ENCODE assay signal across 8 cellular contexts in genomic region chr16:14923394-14924088, GRCh38. TPM values are rescaled to one million over a fixed set of nuclear protein-coding genes. Genes with fewer than 3 reads are reported as not detected.
DNase-seq lines count a peak whose midpoint lies in the region; ATAC-seq and TF ChIP-seq lines count a peak whose summit lies in the region.
"Not testable (repeated sequence)": the region's sequence is repeated elsewhere in the genome, so short reads cannot be mapped to it uniquely, and the experiment has no call there.

No MANE protein-coding gene starts in this region.

- TF ChIP-seq CTCF in mammary epithelial cell (conservative IDR thresholded peaks at IDR 0.05 in 1 of 2, IDR thresholded peaks at IDR 0.05 in 1 of 2; ENCODE audit: extremely low read depth in 1 of 2, insufficient read depth in 1 of 2, low read depth in 1 of 2, low read length in 2 of 2); left lung (IDR thresholded peaks at IDR 0.05); spleen (IDR thresholded peaks at IDR 0.05 in 8 of 11, conservative IDR thresholded peaks at IDR 0.05 in 3 of 11): not testable (repeated sequence)

- H2AFZ ChIP-seq in Karpas-422 (ENCODE audit: low read length); mammary epithelial cell (ENCODE audit: low read depth, low read length): not testable (repeated sequence)

- not testable (repeated sequence) for H3K4me2 ChIP-seq in Karpas-422 (ENCODE audit: low read depth, low read length, poor library complexity, severe bottlenecking); mammary epithelial cell (ENCODE audit: insufficient read depth, low read depth, low read length)

- not testable (repeated sequence) for H3K27ac ChIP-seq in Karpas-422 (ENCODE audit: low read length); mammary epithelial cell (ENCODE audit: insufficient read depth, low read depth, low read length); left lung; spleen

- H3K79me2 ChIP-seq in Karpas-422 (ENCODE audit: low read length); mammary epithelial cell (ENCODE audit: insufficient read depth, low read length): not testable (repeated sequence)

- peak; percentile 34 for DNase-seq in Karpas-422
- DNase-seq in mammary epithelial cell, result not testable (repeated sequence)
- DNase-seq in Right ventricle myocardium inferior (ENCODE audit: missing footprints), result peak; percentile 68
- peak; percentile 32 to 75 for DNase-seq in left lung
- peak; percentile 45 for DNase-seq in mesenteric fat pad (ENCODE audit: low spot score)
- DNase-seq in posterior vena cava (ENCODE audit: low spot score), result peak; percentile 73
- peak; percentile 52 for DNase-seq in spleen
- DNase-seq in ureter (ENCODE audit: low spot score), result peak; percentile 33

- in situ Hi-C loops in mammary epithelial cell (cut with MboI; ENCODE audit: low sequenced_read_pairs in 2 of 2), result not testable (repeated sequence)

- dilution Hi-C loops in mammary epithelial cell (cut with HindIII; ENCODE audit: low sequenced_read_pairs), result not testable (repeated sequence)

- H3K9ac ChIP-seq in Karpas-422 (ENCODE audit: low read length); mammary epithelial cell (ENCODE audit: insufficient read depth, low read length): not testable (repeated sequence)

- H4K20me1 ChIP-seq in Karpas-422 (ENCODE audit: insufficient read depth, low read depth, low read length); mammary epithelial cell (ENCODE audit: insufficient read depth, low read length): not testable (repeated sequence)

- intact Hi-C loops in mammary epithelial cell (cut with micrococcal nuclease); Right ventricle myocardium inferior (cut with DNase I); left lung (cut with DNase I); posterior vena cava (cut with DNase I); spleen (cut with DNase I; ENCODE audit: low total_unique reads): not testable (repeated sequence)

- H3K4me3 ChIP-seq in Karpas-422 (ENCODE audit: low read length); mammary epithelial cell (replicated peaks in 1 of 3; ENCODE audit: insufficient read depth in 1 of 3, low read depth in 2 of 3, low read length in 3 of 3); left lung; spleen: not testable (repeated sequence)

- ATAC-seq in Right ventricle myocardium inferior, left lung: not testable (repeated sequence)

- TF ChIP-seq POLR2A in spleen (IDR thresholded peaks at IDR 0.05), result not testable (repeated sequence)

- BruUV-seq in mammary epithelial cell (replicated peaks; lab: Mats Ljungman, UMichigan), result TSS peak; percentile 13

- H3K9me3 ChIP-seq in Karpas-422 (ENCODE audit: low read length); mammary epithelial cell (replicated peaks; ENCODE audit: insufficient read depth, low read length); left lung; spleen: not testable (repeated sequence)

- CTCF ChIA-PET in mammary epithelial cell (lab: Charles Lee; ENCODE audit: low non-redundant PET), result not testable (repeated sequence)

- not testable (repeated sequence) for H3K4me1 ChIP-seq in Karpas-422 (ENCODE audit: low read length); mammary epithelial cell (ENCODE audit: insufficient read depth, low read length); left lung; spleen

- H3K36me3 ChIP-seq in Karpas-422 (ENCODE audit: insufficient read depth, low read length); mammary epithelial cell (ENCODE audit: insufficient read depth, low read length); left lung: not testable (repeated sequence)
- peaks cover 0 to 12% (median 0%) of the 10 kb centered on the region in 6 donors for H3K36me3 ChIP-seq in spleen

- H3K9me2 ChIP-seq in Karpas-422 (replicated peaks; ENCODE audit: insufficient read depth, low read length), result not testable (repeated sequence)

- WGBS in mammary epithelial cell (ENCODE audit: low coverage, missing lambda C conversion rate), result 71% methylated on average over 5 of the region's 31 CpGs
- 77 to 94% (median 84%) methylated on average over 4 to 15 of the region's 31 CpGs for WGBS in spleen, 5 donors

- not testable (repeated sequence) for H3K27me3 ChIP-seq in Karpas-422 (ENCODE audit: low read length); mammary epithelial cell (ENCODE audit: insufficient read depth, low read length); left lung; spleen (replicated peaks in 1 of 7)

RNA-seq across cellular contexts. Expression of gene NPIPA1, which starts 13.7 kb away (rescaled TPM):
- total RNA-seq in Karpas-422 (2014; rRNA removed; shearing (Covaris generic); ENCODE audit: low replicate concordance), result 44.0 and 74.1 TPM in 2 replicates
- 100 to 1,000 TPM in 1 of 2 donors, 10 to 100 TPM in 1; 41.0 to 159 TPM for total RNA-seq in mammary epithelial cell
- polyA plus RNA-seq in mammary epithelial cell, result 34.7 TPM
- 5.2 TPM for polyA minus RNA-seq in mammary epithelial cell
- 45.3 TPM for total RNA-seq in Right ventricle myocardium inferior
- 10 to 100 TPM; 79.2 to 83.4 TPM for total RNA-seq in left lung
- 113 TPM for total RNA-seq in mesenteric fat pad
- total RNA-seq in posterior vena cava, result 100 to 1,000 TPM in 1 of 2 donors, 10 to 100 TPM in 1; 99.3 to 116 TPM
- total RNA-seq in spleen, result 100 to 1,000 TPM in 2 of 7 donors, 10 to 100 TPM in 5; 61.4 to 119 (median 78.2) TPM
- polyA plus RNA-seq in spleen, result 10 to 100 TPM; 56.4 to 61.2 (median 58.5) TPM
- 158 TPM for total RNA-seq in ureter

RNA-seq across cellular contexts. Expression of gene PDXDC1, which starts 51.3 kb away (rescaled TPM):
- 58.4 and 77.6 TPM in 2 replicates for total RNA-seq in Karpas-422 (2014; rRNA removed; shearing (Covaris generic); ENCODE audit: low replicate concordance)
- total RNA-seq in mammary epithelial cell, result 10 to 100 TPM; 71.2 to 81.4 TPM
- polyA plus RNA-seq in mammary epithelial cell, result 45.0 TPM
- 125 TPM for polyA minus RNA-seq in mammary epithelial cell
- total RNA-seq in Right ventricle myocardium inferior, result 79.0 TPM
- total RNA-seq in left lung, result 100 to 1,000 TPM; 103 to 111 TPM
- 89.8 TPM for total RNA-seq in mesenteric fat pad
- 10 to 100 TPM; 63.9 to 72.9 TPM for total RNA-seq in posterior vena cava
- 10 to 100 TPM; 51.0 to 80.7 (median 72.4) TPM for total RNA-seq in spleen
- 10 to 100 TPM; 17.7 to 29.6 (median 18.6) TPM for polyA plus RNA-seq in spleen
- 133 TPM for total RNA-seq in ureter
